ENCODE assay signal across 9 cellular contexts in the genomic region with DNA sequence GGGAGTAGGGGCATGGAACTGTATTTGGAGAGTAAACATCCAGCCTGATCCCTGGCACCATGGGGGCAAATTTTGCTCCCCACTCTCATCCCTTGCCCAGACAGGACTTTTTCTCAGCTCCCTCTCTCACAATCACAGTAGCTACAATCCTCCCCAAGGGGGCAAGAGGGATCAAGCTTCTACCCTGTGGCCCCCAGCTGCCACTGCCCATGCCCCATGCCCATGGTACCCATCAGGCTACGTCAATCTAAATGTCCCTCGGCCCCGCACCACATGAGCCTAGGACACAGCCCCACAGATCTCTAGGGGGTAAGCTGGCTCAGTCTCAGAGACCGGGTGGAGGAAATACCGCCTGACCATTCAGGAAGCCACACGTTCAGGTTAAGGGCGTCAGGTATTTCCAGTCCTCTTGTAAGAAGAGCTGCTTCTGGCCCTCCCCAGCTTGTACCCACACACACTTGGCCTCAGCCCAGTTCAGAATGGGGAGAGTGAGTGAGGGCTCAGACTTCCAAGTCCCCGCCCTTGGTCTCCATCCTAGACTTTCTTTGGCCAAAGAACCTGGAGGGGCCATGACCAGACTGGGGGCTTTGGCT. TPM values are rescaled to one million over a fixed set of nuclear protein-coding genes. Genes with fewer than 3 reads are reported as not detected.
A peak's percentile ranks its signal among the peaks of the same experiment; 100 is the strongest.
DNase-seq lines count a peak whose midpoint lies in the region; ATAC-seq lines count a peak whose summit lies in the region.
"Had no signal": no experiment of that assay in that cellular context is flagged by ENCODE, and none has a peak within 500 bp of the region (broad histone marks: within the 10 kb centered on the region; RNA-seq: fewer than 3 reads in every experiment).

No MANE protein-coding gene starts in this region.

- H3K9me3 Mint-ChIP-seq in activated CD4-positive, alpha-beta T cell treated with anti-CD3 and anti-CD28 coated beads, Interleukin-2, amount 10 ng/mL, durations not matched to agents 7 days and 5 days: no peaks in the 10 kb centered on the region
- no peaks in the 10 kb centered on the region for H3K9me3 Mint-ChIP-seq in activated CD8-positive, alpha-beta T cell treated with anti-CD3 and anti-CD28 coated beads, Interleukin-2, amount 10 ng/mL, durations not matched to agents 7 days and 5 days (ENCODE audit: insufficient read depth)

- H3K4me1 Mint-ChIP-seq in activated CD4-positive, alpha-beta T cell treated with anti-CD3 and anti-CD28 coated beads, Interleukin-2, amount 10 ng/mL, durations not matched to agents 7 days and 5 days: peaks cover 53% of the 10 kb centered on the region
- H3K4me1 Mint-ChIP-seq in activated CD8-positive, alpha-beta T cell treated with anti-CD3 and anti-CD28 coated beads, Interleukin-2, amount 10 ng/mL, durations not matched to agents 7 days and 5 days (ENCODE audit: low read depth): peaks cover 51% of the 10 kb centered on the region

- H3K27ac ChIP-seq in temporal lobe (ENCODE audit: low read depth, low read length): peak overlapping the region; percentile 80

- peak overlapping the region; percentile 32; the same call in 1 of the 2 replicates for H3K4me3 ChIP-seq in iPS-18c (ENCODE audit: insufficient read depth, low read depth, low read length)

- H3K9me3 ChIP-seq in iPS-18c (ENCODE audit: control insufficient read depth, insufficient read depth, low read length): no peaks in the 10 kb centered on the region

- no peaks in the 10 kb centered on the region for H3K27me3 Mint-ChIP-seq in activated CD4-positive, alpha-beta T cell treated with anti-CD3 and anti-CD28 coated beads, Interleukin-2, amount 10 ng/mL, durations not matched to agents 7 days and 5 days
- H3K27me3 Mint-ChIP-seq in activated CD8-positive, alpha-beta T cell treated with anti-CD3 and anti-CD28 coated beads, Interleukin-2, amount 10 ng/mL, durations not matched to agents 7 days and 5 days (ENCODE audit: low read depth): no peaks in the 10 kb centered on the region

- CTCF ChIA-PET in activated CD4-positive, alpha-beta T cell treated with anti-CD3 and anti-CD28 coated beads, Interleukin-2, amount 10 ng/mL, durations not matched to agents 7 days and 5 days (lab: Charles Lee): interaction anchor here (0.6 to 1.3 kb wide), 6 partner anchors 13 to 496 kb away, joined by 3 to 5 read pairs (median 3); no protein-coding TSS in a partner anchor
- CTCF ChIA-PET in activated CD8-positive, alpha-beta T cell treated with anti-CD3 and anti-CD28 coated beads, Interleukin-2, amount 10 ng/mL, durations not matched to agents 7 days and 5 days (lab: Charles Lee): interaction anchor here (0.9 to 6.9 kb wide), 6 partner anchors 11 to 460 kb away, joined by 3 to 50 read pairs (median 6); no protein-coding TSS in a partner anchor

- no peak for DNase-seq in activated CD4-positive, alpha-beta T cell treated with anti-CD3 and anti-CD28 coated beads, Interleukin-2, amount 10 ng/mL, durations not matched to agents 7 days and 5 days
- DNase-seq in activated CD4-positive, alpha-beta T cell treated with anti-CD3 and anti-CD28 coated beads, Interleukin-2, amount 50 U/mL, for 48 hours: no peak
- peak; percentile 49 for DNase-seq in activated CD8-positive, alpha-beta T cell treated with anti-CD3 and anti-CD28 coated beads, Interleukin-2, amount 10 ng/mL, durations not matched to agents 7 days and 5 days
- no peak for DNase-seq in SK-N-DZ (ENCODE audit: low spot score)
- DNase-seq: NCI-H526 treated with DMSO at 0.1 percent for 48 hours had no signal

- no peak overlapping the region for H3K27ac Mint-ChIP-seq in activated CD4-positive, alpha-beta T cell treated with anti-CD3 and anti-CD28 coated beads, Interleukin-2, amount 10 ng/mL, durations not matched to agents 7 days and 5 days
- H3K27ac Mint-ChIP-seq in activated CD8-positive, alpha-beta T cell treated with anti-CD3 and anti-CD28 coated beads, Interleukin-2, amount 10 ng/mL, durations not matched to agents 7 days and 5 days: peak overlapping the region; percentile 83

- peaks cover 17% of the 10 kb centered on the region for H3K36me3 Mint-ChIP-seq in activated CD4-positive, alpha-beta T cell treated with anti-CD3 and anti-CD28 coated beads, Interleukin-2, amount 10 ng/mL, durations not matched to agents 7 days and 5 days (ENCODE audit: low read depth)
- peaks cover 26% of the 10 kb centered on the region for H3K36me3 Mint-ChIP-seq in activated CD8-positive, alpha-beta T cell treated with anti-CD3 and anti-CD28 coated beads, Interleukin-2, amount 10 ng/mL, durations not matched to agents 7 days and 5 days (ENCODE audit: low read depth)

- ATAC-seq in activated CD8-positive, alpha-beta T cell treated with anti-CD3 and anti-CD28 coated beads, Interleukin-2, amount 10 ng/mL, durations not matched to agents 7 days and 5 days: no peak
- no peak for ATAC-seq in HG02973 (IDR thresholded peaks at IDR 0.05; ENCODE audit: unreplicated experiment)
- no peak for ATAC-seq in HG02763 (IDR thresholded peaks at IDR 0.05; ENCODE audit: unreplicated experiment)

- peak overlapping the region; percentile 79 for H3K4me3 Mint-ChIP-seq in activated CD4-positive, alpha-beta T cell treated with anti-CD3 and anti-CD28 coated beads, Interleukin-2, amount 10 ng/mL, durations not matched to agents 7 days and 5 days
- H3K4me3 Mint-ChIP-seq in activated CD8-positive, alpha-beta T cell treated with anti-CD3 and anti-CD28 coated beads, Interleukin-2, amount 10 ng/mL, durations not matched to agents 7 days and 5 days: peak overlapping the region; percentile 79

- POLR2A ChIA-PET in activated CD4-positive, alpha-beta T cell treated with anti-CD3 and anti-CD28 coated beads, Interleukin-2, amount 10 ng/mL, durations not matched to agents 7 days and 5 days (lab: Charles Lee): interaction anchor here (0.5 kb wide), 1 partner anchor 11 kb away, joined by 3 read pairs; no protein-coding TSS in a partner anchor
- POLR2A ChIA-PET in activated CD8-positive, alpha-beta T cell treated with anti-CD3 and anti-CD28 coated beads, Interleukin-2, amount 10 ng/mL, durations not matched to agents 7 days and 5 days (lab: Charles Lee): interaction anchor here (1.4 kb wide), 1 partner anchor 8 kb away, joined by 3 read pairs; no protein-coding TSS in a partner anchor

RNA-seq across cellular contexts. Expression of a gene that starts 1.8 kb away (rescaled TPM):
- total RNA-seq in activated CD4-positive, alpha-beta T cell treated with anti-CD3 and anti-CD28 coated beads, Interleukin-2, amount 10 ng/mL, durations not matched to agents 7 days and 5 days: 10 to 100 TPM; 14.8 to 18.3 TPM
- 10 to 100 TPM; 22.1 to 23.2 TPM for total RNA-seq in activated CD8-positive, alpha-beta T cell treated with anti-CD3 and anti-CD28 coated beads, Interleukin-2, amount 10 ng/mL, durations not matched to agents 7 days and 5 days
- total RNA-seq in temporal lobe: 30.2 TPM
- polyA plus RNA-seq in SK-N-DZ (2014; cell fraction: cytosol; rRNA removed): 5.6 and 6.7 TPM in 2 replicates
- polyA plus RNA-seq in SK-N-DZ (2014; cell fraction: nucleus; rRNA removed): 21.1 and 23.7 TPM in 2 replicates

RNA-seq across cellular contexts. Expression of a gene that starts 4.4 kb away (rescaled TPM):
- total RNA-seq in activated CD4-positive, alpha-beta T cell treated with anti-CD3 and anti-CD28 coated beads, Interleukin-2, amount 10 ng/mL, durations not matched to agents 7 days and 5 days: 1,000 to 10,000 TPM; 1,832 to 1,924 TPM
- 1,000 to 10,000 TPM; 1,896 to 1,946 TPM for total RNA-seq in activated CD8-positive, alpha-beta T cell treated with anti-CD3 and anti-CD28 coated beads, Interleukin-2, amount 10 ng/mL, durations not matched to agents 7 days and 5 days
- total RNA-seq in temporal lobe: 940 TPM
- polyA plus RNA-seq in SK-N-DZ (2014; cell fraction: cytosol; rRNA removed): 4,397 and 4,496 TPM in 2 replicates
- polyA plus RNA-seq in SK-N-DZ (2014; cell fraction: nucleus; rRNA removed): 2,609 and 3,563 TPM in 2 replicates

RNA-seq across cellular contexts. Expression of a gene that starts 29.7 kb away (rescaled TPM):
- total RNA-seq in activated CD4-positive, alpha-beta T cell treated with anti-CD3 and anti-CD28 coated beads, Interleukin-2, amount 10 ng/mL, durations not matched to agents 7 days and 5 days: under 1 TPM in 1 of 2 experiments, not detected in 1; 0.15 TPM
- not detected for total RNA-seq in activated CD8-positive, alpha-beta T cell treated with anti-CD3 and anti-CD28 coated beads, Interleukin-2, amount 10 ng/mL, durations not matched to agents 7 days and 5 days
- total RNA-seq in temporal lobe: not detected
- polyA plus RNA-seq in SK-N-DZ (2014; cell fraction: cytosol; rRNA removed): not detected in 2 replicates
- not detected in 2 replicates for polyA plus RNA-seq in SK-N-DZ (2014; cell fraction: nucleus; rRNA removed)

RNA-seq across cellular contexts. Expression of a gene that starts 30.1 kb away (rescaled TPM):
- total RNA-seq in activated CD4-positive, alpha-beta T cell treated with anti-CD3 and anti-CD28 coated beads, Interleukin-2, amount 10 ng/mL, durations not matched to agents 7 days and 5 days: not detected
- total RNA-seq in activated CD8-positive, alpha-beta T cell treated with anti-CD3 and anti-CD28 coated beads, Interleukin-2, amount 10 ng/mL, durations not matched to agents 7 days and 5 days: not detected
- total RNA-seq in temporal lobe: 0.49 TPM
- 0.38 and 0.89 TPM in 2 replicates for polyA plus RNA-seq in SK-N-DZ (2014; cell fraction: cytosol; rRNA removed)
- 1.4 and 2.1 TPM in 2 replicates for polyA plus RNA-seq in SK-N-DZ (2014; cell fraction: nucleus; rRNA removed)

RNA-seq across cellular contexts. Expression of a gene that starts 44.2 kb away (rescaled TPM):
- total RNA-seq in activated CD4-positive, alpha-beta T cell treated with anti-CD3 and anti-CD28 coated beads, Interleukin-2, amount 10 ng/mL, durations not matched to agents 7 days and 5 days: 1 to 10 TPM; 6.0 to 6.3 TPM
- 1 to 10 TPM; 3.3 to 3.9 TPM for total RNA-seq in activated CD8-positive, alpha-beta T cell treated with anti-CD3 and anti-CD28 coated beads, Interleukin-2, amount 10 ng/mL, durations not matched to agents 7 days and 5 days
- 7.9 TPM for total RNA-seq in temporal lobe
- not detected in 2 replicates for polyA plus RNA-seq in SK-N-DZ (2014; cell fraction: cytosol; rRNA removed)
- polyA plus RNA-seq in SK-N-DZ (2014; cell fraction: nucleus; rRNA removed): 0.85 TPM in 1 of 2 replicates, not detected in the other
